In the genomic region with DNA sequence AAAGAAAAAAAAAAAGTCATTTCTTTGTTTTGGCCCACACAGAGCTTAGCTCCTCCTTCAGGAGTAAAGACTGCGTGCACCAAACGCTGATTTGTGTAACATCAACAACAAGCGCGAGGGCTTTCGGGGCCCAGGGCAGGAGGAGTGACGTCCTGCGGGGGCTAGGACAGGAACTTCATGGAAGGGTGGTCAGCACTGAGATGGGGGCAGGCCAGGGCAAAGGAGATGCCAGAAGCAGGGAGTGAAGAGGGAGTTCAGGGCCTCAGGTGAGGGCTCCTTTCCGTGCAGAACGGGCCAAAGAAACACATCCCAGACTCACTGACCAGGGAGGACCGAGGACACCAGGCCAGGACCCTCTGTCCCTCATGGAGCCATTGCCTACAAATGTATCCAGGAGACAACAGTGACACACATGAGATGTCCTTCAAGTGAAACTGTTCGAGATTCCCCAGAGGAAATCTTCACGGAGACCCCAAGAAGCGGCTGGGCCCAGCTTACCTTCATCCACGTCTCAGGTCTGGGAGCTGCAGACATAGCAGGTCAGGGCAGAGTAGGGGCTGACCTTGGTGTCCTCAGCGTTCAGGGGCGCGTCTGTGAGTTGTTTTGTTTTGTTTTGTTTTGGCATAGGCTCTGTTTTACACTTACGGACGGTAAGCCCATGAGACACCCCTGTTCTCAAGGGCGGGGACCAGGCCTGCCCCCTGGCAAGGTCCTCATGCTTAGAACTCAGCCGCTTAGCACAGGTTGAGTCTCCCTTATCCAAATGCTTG, we compare ENCODE assay signal across 1 cellular context.
TF ChIP-seq lines count a peak whose summit lies in the region.

No MANE protein-coding gene starts in this region.

TF ChIP-seq in A549, 52 proteins besides CTCF, POLR2A, EP300 and RAD21:
- TF ChIP-seq, protein P1, sequence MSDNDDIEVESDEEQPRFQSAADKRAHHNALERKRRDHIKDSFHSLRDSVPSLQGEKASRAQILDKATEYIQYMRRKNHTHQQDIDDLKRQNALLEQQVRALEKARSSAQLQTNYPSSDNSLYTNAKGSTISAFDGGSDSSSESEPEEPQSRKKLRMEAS (IDR thresholded peaks at IDR 0.05) = no peak
- TF ChIP-seq RFX5 (IDR thresholded peaks at IDR 0.05) = no peak
- TF ChIP-seq JUN (IDR thresholded peaks at IDR 0.05) = no peak
- no peak for TF ChIP-seq NPAS2 (CRISPR knock-in tag; IDR thresholded peaks at IDR 0.05; ENCODE audit: borderline replicate concordance)
- no peak for TF ChIP-seq ZSCAN20 (CRISPR knock-in tag; IDR thresholded peaks at IDR 0.05)
- TF ChIP-seq EHMT2 (IDR thresholded peaks at IDR 0.05; ENCODE audit: low read depth) = no peak
- no peak for TF ChIP-seq ZC3H11A (IDR thresholded peaks at IDR 0.05)
- no peak for TF ChIP-seq ESRRA (IDR thresholded peaks at IDR 0.05; ENCODE audit: borderline replicate concordance, low read length)
- TF ChIP-seq BHLHE40 (IDR thresholded peaks at IDR 0.05; ENCODE audit: low read depth, low read length) = no peak
- TF ChIP-seq RCOR1 (IDR thresholded peaks at IDR 0.05; ENCODE audit: low read depth, low read length) = no peak
